8 cellular contexts compared by ENCODE assay signal in the genomic region with DNA sequence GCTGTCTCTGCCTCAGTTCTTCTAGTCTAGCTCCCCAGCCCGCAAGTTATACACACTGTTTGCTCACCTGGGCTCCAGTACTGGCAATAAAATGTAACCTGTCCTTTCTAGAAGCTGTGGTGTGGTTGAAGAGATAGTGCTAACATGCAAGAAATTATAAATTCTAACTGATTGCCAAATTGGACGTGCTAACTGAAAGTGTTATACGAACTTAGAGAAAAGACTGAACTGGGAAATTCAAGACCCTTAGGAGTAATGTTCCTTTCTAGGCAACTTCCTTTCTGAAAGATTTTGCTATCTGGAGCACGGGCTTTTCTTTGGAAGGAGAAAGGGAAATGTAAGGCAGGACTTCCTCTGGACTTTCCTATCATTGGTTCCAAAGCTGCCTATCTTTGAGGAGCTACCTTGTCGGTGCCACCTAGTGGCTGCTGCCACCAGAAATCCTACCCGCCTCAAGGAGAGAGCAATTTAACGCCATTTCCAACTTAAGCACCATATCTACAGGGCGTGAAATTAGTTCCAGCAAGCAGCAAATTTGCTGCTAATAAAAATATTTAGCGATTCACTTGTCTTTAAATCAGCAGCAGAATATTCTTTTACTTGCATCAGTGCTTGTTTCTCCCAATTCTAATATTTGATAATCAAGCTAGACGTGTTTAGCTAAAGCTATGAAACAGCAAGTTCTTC. TPM values are rescaled to one million over a fixed set of nuclear protein-coding genes. Genes with fewer than 3 reads are reported as not detected.
DNase-seq lines count a peak whose midpoint lies in the region; ATAC-seq lines count a peak whose summit lies in the region.

No MANE protein-coding gene starts in this region.

- H3K36me3 Mint-ChIP-seq in activated naive CD8-positive, alpha-beta T cell treated with anti-CD3 and anti-CD28 coated beads, Interleukin-2, amount 50 U/mL, for 24 hours (ENCODE audit: low read depth) = no peaks in the 10 kb centered on the region

- DNase-seq in Right ventricle myocardium inferior (ENCODE audit: missing footprints) (no peak), cardiac septum (ENCODE audit: low spot score) (no peak), NOMO-1 (lab: John Stamatoyannopoulos, UW; ENCODE audit: unreplicated experiment in 2 of 2) (peak; percentile 69 to 83), iPS DF 6.9 (ENCODE audit: low read depth, low spot score) (peak; percentile 43), HPDE6-E6E7 (ENCODE audit: extremely low spot score) (no peak)
- DNase-seq in activated naive CD8-positive, alpha-beta T cell treated with anti-CD3 and anti-CD28 coated beads, Interleukin-2, amount 50 U/mL, for 24 hours = peak; percentile 43
- peak; percentile 41 to 57 for DNase-seq in stimulated activated CD4-positive, alpha-beta T cell treated with anti-CD3 and anti-CD28 coated beads, Interleukin-2, amount 100 ng/mL, for 24 hours

- no peak overlapping the region for H3K4me3 Mint-ChIP-seq in activated naive CD8-positive, alpha-beta T cell treated with anti-CD3 and anti-CD28 coated beads, Interleukin-2, amount 50 U/mL, for 24 hours

- peaks cover 26% of the 10 kb centered on the region for H3K27me3 Mint-ChIP-seq in activated naive CD8-positive, alpha-beta T cell treated with anti-CD3 and anti-CD28 coated beads, Interleukin-2, amount 50 U/mL, for 24 hours

- ATAC-seq in Right ventricle myocardium inferior = peak; percentile 73
- ATAC-seq in HG03095 (IDR thresholded peaks at IDR 0.05; ENCODE audit: unreplicated experiment) = peak; percentile 78
- ATAC-seq in activated naive CD8-positive, alpha-beta T cell treated with anti-CD3 and anti-CD28 coated beads, Interleukin-2, amount 50 U/mL, for 24 hours = peak; percentile 40

- H3K27me3 ChIP-seq in iPS DF 6.9 (ENCODE audit: control insufficient read depth, insufficient read depth, low read length) = no peaks in the 10 kb centered on the region

- no peaks in the 10 kb centered on the region for H3K36me3 ChIP-seq in iPS DF 6.9 (ENCODE audit: control insufficient read depth, insufficient read depth, low read length)

- H3K4me1 ChIP-seq in iPS DF 6.9 (ENCODE audit: control insufficient read depth, insufficient read depth, low read length) = no peaks in the 10 kb centered on the region

- no peak overlapping the region for H3K27ac ChIP-seq in iPS DF 6.9 (ENCODE audit: low read length)

- H3K4me1 Mint-ChIP-seq in activated naive CD8-positive, alpha-beta T cell treated with anti-CD3 and anti-CD28 coated beads, Interleukin-2, amount 50 U/mL, for 24 hours = peaks cover 3% of the 10 kb centered on the region

- H3K9me3 ChIP-seq in iPS DF 6.9 (ENCODE audit: control insufficient read depth, insufficient read depth, low read length) = no peaks in the 10 kb centered on the region

- no peak overlapping the region for H3K27ac Mint-ChIP-seq in activated naive CD8-positive, alpha-beta T cell treated with anti-CD3 and anti-CD28 coated beads, Interleukin-2, amount 50 U/mL, for 24 hours

- H3K9me3 Mint-ChIP-seq in activated naive CD8-positive, alpha-beta T cell treated with anti-CD3 and anti-CD28 coated beads, Interleukin-2, amount 50 U/mL, for 24 hours = no peaks in the 10 kb centered on the region

- H3K4me3 ChIP-seq in iPS DF 6.9 (ENCODE audit: low read length) = no peak overlapping the region

- intact Hi-C loops in Right ventricle myocardium inferior (cut with DNase I) = no loop called here
- intact Hi-C loops in cardiac septum (cut with DNase I) = no loop called here

- WGBS in iPS DF 6.9 (ENCODE audit: insufficient coverage, insufficient read length) = no CpG with 5 or more reads among the region's 10 CpGs

RNA-seq across cellular contexts. Expression of gene TMEM218, which starts 12.7 kb away (rescaled TPM):
- total RNA-seq in Right ventricle myocardium inferior = 6.0 TPM
- 8.7 TPM for total RNA-seq in cardiac septum

RNA-seq across cellular contexts. Expression of gene PKNOX2, which starts 40.5 kb away (rescaled TPM):
- total RNA-seq in Right ventricle myocardium inferior (9.1 TPM), cardiac septum (7.1 TPM)

Comparison
In these comparisons a context has a peak if more than half of its experiments do, and no peak if none do; other contexts are left out.
1. DNase-seq: peak in NOMO-1 (2 of 2), activated naive CD8-positive, alpha-beta T cell treated with anti-CD3 and anti-CD28 coated beads, Interleukin-2, amount 50 U/mL, for 24 hours (single experiment), iPS DF 6.9 (single experiment) and stimulated activated CD4-positive, alpha-beta T cell treated with anti-CD3 and anti-CD28 coated beads, Interleukin-2, amount 100 ng/mL, for 24 hours (2 of 2); none in Right ventricle myocardium inferior (single experiment), cardiac septum (single experiment) and HPDE6-E6E7 (single experiment).
2. Peak in every context shown above with its lines, with median percentiles within 50 percentile points of each other: ATAC-seq.